In the genomic region with DNA sequence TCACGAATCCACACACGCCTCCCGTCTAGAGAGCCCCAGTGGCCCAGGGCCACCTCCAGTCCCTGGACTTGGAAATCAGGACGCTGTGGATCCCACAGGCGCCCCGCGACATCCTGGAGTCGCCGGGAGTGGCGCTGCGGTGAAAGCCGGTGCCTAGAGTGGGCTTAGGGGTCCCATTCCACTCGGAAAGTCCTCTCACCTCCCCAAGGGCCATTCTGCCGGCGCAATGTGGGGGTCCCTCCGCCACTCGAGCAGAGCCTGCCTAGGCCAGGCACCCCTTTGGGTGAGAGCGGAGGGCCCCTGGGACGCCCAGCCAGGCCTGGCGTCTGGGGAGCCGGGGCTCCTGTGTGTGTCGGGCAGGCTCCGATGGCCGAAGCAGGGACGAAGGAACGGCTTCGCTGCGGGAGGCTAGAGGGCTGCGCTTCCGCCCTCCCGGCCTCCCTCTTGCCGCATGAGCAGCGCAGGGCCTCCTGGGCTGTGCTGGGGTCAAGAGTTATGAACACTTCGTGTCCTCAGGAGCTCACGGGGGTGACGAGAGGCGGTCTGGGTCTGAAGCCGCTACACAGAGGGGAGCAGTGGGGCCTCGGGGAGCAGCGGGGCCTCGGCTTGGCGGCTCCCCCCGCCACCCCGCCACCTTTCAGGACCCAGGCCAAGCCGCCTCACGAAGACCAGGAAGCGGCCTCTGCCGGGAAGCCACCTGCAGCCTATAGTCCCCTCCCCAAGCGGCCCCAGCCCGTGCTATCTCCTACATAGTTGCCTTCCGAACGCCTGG, we compare ENCODE assay signal across 2 cellular contexts.
TF ChIP-seq lines count a peak whose summit lies in the region.

No MANE protein-coding gene starts in this region.

TF ChIP-seq in HepG2, 621 proteins besides CTCF, POLR2A, EP300 and RAD21:
- TF ChIP-seq ZNF451 (CRISPR knock-in tag; IDR thresholded peaks at IDR 0.05) (no peak), AGO2 (optimal IDR thresholded peaks at IDR 0.05; ENCODE audit: low read depth, low read length) (peak; percentile 52), ZNF24 (IDR thresholded peaks at IDR 0.05) (no peak)

TF ChIP-seq in SK-N-SH, 30 proteins besides CTCF, POLR2A, EP300 and RAD21:
- TF ChIP-seq ELF1 (IDR thresholded peaks at IDR 0.05), result no peak
- TF ChIP-seq, protein P1, sequence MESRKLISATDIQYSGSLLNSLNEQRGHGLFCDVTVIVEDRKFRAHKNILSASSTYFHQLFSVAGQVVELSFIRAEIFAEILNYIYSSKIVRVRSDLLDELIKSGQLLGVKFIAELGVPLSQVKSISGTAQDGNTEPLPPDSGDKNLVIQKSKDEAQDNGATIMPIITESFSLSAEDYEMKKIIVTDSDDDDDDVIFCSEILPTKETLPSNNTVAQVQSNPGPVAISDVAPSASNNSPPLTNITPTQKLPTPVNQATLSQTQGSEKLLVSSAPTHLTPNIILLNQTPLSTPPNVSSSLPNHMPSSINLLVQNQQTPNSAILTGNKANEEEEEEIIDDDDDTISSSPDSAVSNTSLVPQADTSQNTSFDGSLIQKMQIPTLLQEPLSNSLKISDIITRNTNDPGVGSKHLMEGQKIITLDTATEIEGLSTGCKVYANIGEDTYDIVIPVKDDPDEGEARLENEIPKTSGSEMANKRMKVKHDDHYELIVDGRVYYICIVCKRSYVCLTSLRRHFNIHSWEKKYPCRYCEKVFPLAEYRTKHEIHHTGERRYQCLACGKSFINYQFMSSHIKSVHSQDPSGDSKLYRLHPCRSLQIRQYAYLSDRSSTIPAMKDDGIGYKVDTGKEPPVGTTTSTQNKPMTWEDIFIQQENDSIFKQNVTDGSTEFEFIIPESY (IDR thresholded peaks at IDR 0.05; ENCODE audit: borderline replicate concordance, low read depth), result no peak
- TF ChIP-seq EZH2phosphoT487 (IDR thresholded peaks at IDR 0.05; ENCODE audit: borderline replicate concordance, low read depth), result no peak
- TF ChIP-seq PBX3 (IDR thresholded peaks at IDR 0.05), result no peak
- no peak for TF ChIP-seq USF1 (IDR thresholded peaks at IDR 0.05; ENCODE audit: borderline replicate concordance, low read depth)
- no peak for TF ChIP-seq TEAD4 (IDR thresholded peaks at IDR 0.05; ENCODE audit: borderline replicate concordance, insufficient read depth)
- no peak for TF ChIP-seq YY1 (IDR thresholded peaks at IDR 0.05; ENCODE audit: low read depth)
- TF ChIP-seq MAX (IDR thresholded peaks at IDR 0.05; ENCODE audit: low read depth), result no peak
- no peak for TF ChIP-seq REST (IDR thresholded peaks at IDR 0.05; ENCODE audit: low read depth, low read length)
- TF ChIP-seq FOSL2 (IDR thresholded peaks at IDR 0.05; ENCODE audit: borderline replicate concordance, low read depth), result no peak
- no peak for TF ChIP-seq FOXJ3 (CRISPR knock-in tag; IDR thresholded peaks at IDR 0.05)
- TF ChIP-seq JUND (IDR thresholded peaks at IDR 0.05), result no peak
- no peak for TF ChIP-seq POLR2AphosphoS5 (IDR thresholded peaks at IDR 0.05; ENCODE audit: low read depth, low read length)
- TF ChIP-seq SIN3A (IDR thresholded peaks at IDR 0.05; ENCODE audit: borderline replicate concordance, low read depth, low read length), result no peak
- no peak for TF ChIP-seq MEF2A (IDR thresholded peaks at IDR 0.05; ENCODE audit: borderline replicate concordance, low read depth)
- TF ChIP-seq RFX5 (IDR thresholded peaks at IDR 0.05; ENCODE audit: low read length), result no peak
- no peak for TF ChIP-seq FOXM1 (IDR thresholded peaks at IDR 0.05; ENCODE audit: low read depth)
- no peak for TF ChIP-seq NFIC (IDR thresholded peaks at IDR 0.05; ENCODE audit: borderline replicate concordance)
- TF ChIP-seq RCOR1 (IDR thresholded peaks at IDR 0.05; ENCODE audit: low read length), result no peak
- no peak for TF ChIP-seq CHD2 (IDR thresholded peaks at IDR 0.05; ENCODE audit: low read length, partially characterized antibody)
